8 cellular contexts compared by ENCODE assay signal in genomic region chr19:2475018-2475701, GRCh38. TPM values are rescaled to one million over a fixed set of nuclear protein-coding genes. Genes with fewer than 3 reads are reported as not detected.
DNase-seq lines count a peak whose midpoint lies in the region; ATAC-seq and TF ChIP-seq lines count a peak whose summit lies in the region.

No MANE protein-coding gene starts in this region.

- peaks cover 7% of the 10 kb centered on the region for H3K4me1 ChIP-seq in Panc1 (ENCODE audit: control insufficient read depth, insufficient read depth, low read length)
- H3K4me1 ChIP-seq in osteoblast (ENCODE audit: insufficient read depth, low read length), result peaks cover 20% of the 10 kb centered on the region
- H3K4me1 ChIP-seq in aorta (ENCODE audit: control insufficient read depth in 1 of 2, insufficient read depth in 2 of 2, low read length in 2 of 2), result no peaks in the 10 kb centered on the region

- BruUV-seq in Panc1 (replicated peaks; lab: Mats Ljungman, UMichigan), result no TSS peak

- H3K36me3 ChIP-seq in Panc1 (ENCODE audit: control insufficient read depth, insufficient read depth, low read length), result peaks cover 3% of the 10 kb centered on the region
- H3K36me3 ChIP-seq in osteoblast (ENCODE audit: insufficient read depth, low read length), result peaks cover 16% of the 10 kb centered on the region
- no peaks in the 10 kb centered on the region for H3K36me3 ChIP-seq in aorta (ENCODE audit: control insufficient read depth in 1 of 2, insufficient read depth in 2 of 2, low read length in 1 of 2)

- H3K4me3 ChIP-seq in Panc1 (ENCODE audit: low read depth in 2 of 2, low read length in 2 of 2) (peak overlapping the region; percentile 82 to 94), osteoblast (ENCODE audit: insufficient read depth, low read length) (peak overlapping the region; percentile 100), aorta (ENCODE audit: low read length in 2 of 2) (peak overlapping the region; percentile 42 to 65)

- CTCF ChIA-PET in Panc1 (lab: Charles Lee), result interaction anchor here (1.0 to 1.6 kb wide), 2 partner anchors 104 to 136 kb away, joined by 5 to 6 read pairs; no protein-coding TSS in a partner anchor

- intact Hi-C loops in Panc1 (cut with micrococcal nuclease; ENCODE audit: unreplicated experiment), result loop anchor here (2.0 to 10.0 kb wide), 2 partner anchors 70 to 136 kb away; no protein-coding TSS in a partner anchor
- intact Hi-C loops in aorta (cut with DNase I), result loop anchor here (1.0 to 2.0 kb wide), 3 partner anchors 104 to 136 kb away; no protein-coding TSS in a partner anchor

- DNase-seq in Daoy (ENCODE audit: low read depth) (peak; percentile 83), Panc1 (ENCODE audit: low read depth, low spot score) (no peak), germinal center (ENCODE audit: low spot score) (peak; percentile 69), osteoblast (ENCODE audit: insufficient read length, low spot score, missing footprints) (peak; percentile 89), aorta (peak; percentile 78 to 86)
- peak; percentile 49 for DNase-seq in activated gamma-delta T cell treated with anti-CD3 and anti-CD28 coated beads, Interleukin-2, amount 50 U/mL, for 16 hours (ENCODE audit: low read depth)

- H2AFZ ChIP-seq in osteoblast (ENCODE audit: low read length), result no peak overlapping the region

- peak; percentile 3 for ATAC-seq in HG02623 (IDR thresholded peaks at IDR 0.05; ENCODE audit: unreplicated experiment)
- ATAC-seq in Panc1, result peak; percentile 44
- ATAC-seq in aorta (ENCODE audit: low FRiP score), result peak; percentile 55
- no peak for ATAC-seq in HG03571 (IDR thresholded peaks at IDR 0.05; ENCODE audit: unreplicated experiment)

- peaks cover 28% of the 10 kb centered on the region for H3K79me2 ChIP-seq in osteoblast (ENCODE audit: insufficient read depth, low read length)

- H3K27me3 ChIP-seq in Panc1 (ENCODE audit: control insufficient read depth, insufficient read depth, low read length) (no peaks in the 10 kb centered on the region), osteoblast (ENCODE audit: insufficient read depth, low read length) (no peaks in the 10 kb centered on the region), aorta (ENCODE audit: control insufficient read depth in 1 of 2, insufficient read depth in 2 of 2, low read length in 1 of 2) (no peaks in the 10 kb centered on the region)

- H3K9me3 ChIP-seq in Panc1 (ENCODE audit: control insufficient read depth, insufficient read depth, low read depth, low read length), result no peaks in the 10 kb centered on the region
- H3K9me3 ChIP-seq in osteoblast (ENCODE audit: low read depth, low read length), result no peaks in the 10 kb centered on the region
- H3K9me3 ChIP-seq in aorta (ENCODE audit: control insufficient read depth, low read length), result no peaks in the 10 kb centered on the region

- peak overlapping the region; percentile 75 for H3K27ac ChIP-seq in Panc1 (ENCODE audit: low read length)
- peak overlapping the region; percentile 77 for H3K27ac ChIP-seq in osteoblast (ENCODE audit: low read depth, low read length)
- peak overlapping the region; percentile 62 to 95 for H3K27ac ChIP-seq in aorta (ENCODE audit: low read depth in 1 of 2, low read length in 2 of 2)

- in situ Hi-C loops in Panc1 (cut with HindIII; ENCODE audit: low pct_unique_long_range_greater_than_20kb, low sequenced_read_pairs), result no loop called here

- peaks cover 29% of the 10 kb centered on the region for H4K20me1 ChIP-seq in osteoblast (ENCODE audit: insufficient read depth, low read length)

- H3K4me2 ChIP-seq in osteoblast (ENCODE audit: insufficient read depth, low read length), result peak overlapping the region; percentile 82

- WGBS in aorta, 2 donors, result 0% methylated on average over 45 of the region's 45 CpGs

- no peak for TF ChIP-seq CTCF in Panc1 (IDR thresholded peaks at IDR 0.05)
- TF ChIP-seq CTCF in osteoblast (IDR thresholded peaks at IDR 0.05; ENCODE audit: extremely low read depth, low read depth, low read length), result no peak

- POLR2A ChIA-PET in Panc1 (lab: Charles Lee), result interaction anchor here (1.0 to 1.6 kb wide), 5 partner anchors 65 to 124 kb away, joined by 3 to 11 read pairs (median 5); no protein-coding TSS in a partner anchor

RNA-seq across cellular contexts. Expression of gene GADD45B, which starts 0.8 kb away (rescaled TPM):
- 70.5 and 85.9 TPM in 2 replicates for total RNA-seq in Daoy (2014; rRNA removed; shearing (Covaris generic))
- total RNA-seq in Panc1 (2021; ENCODE audit: unreplicated experiment) (56.2 TPM), osteoblast (41.8 and 46.3 TPM in 2 replicates), aorta (100 to 1,000 TPM in 1 of 2 donors, 10 to 100 TPM in 1; 99.5 to 185 TPM)
- 43.3 TPM for polyA plus RNA-seq in Panc1 (2012; ENCODE audit: insufficient read length)
- 100 to 1,000 TPM; 127 to 262 TPM for polyA plus RNA-seq in aorta

RNA-seq across cellular contexts. Expression of gene LMNB2, which starts 18.4 kb away (rescaled TPM):
- total RNA-seq in Daoy (2014; rRNA removed; shearing (Covaris generic)), result 207 and 209 TPM in 2 replicates
- total RNA-seq in Panc1 (2021; ENCODE audit: unreplicated experiment) (159 TPM), osteoblast (24.2 and 24.6 TPM in 2 replicates), aorta (10 to 100 TPM; 18.0 to 19.7 TPM)
- polyA plus RNA-seq in Panc1 (2012; ENCODE audit: insufficient read length), result 166 TPM
- polyA plus RNA-seq in aorta, result 1 to 10 TPM; 7.1 to 7.4 TPM

RNA-seq across cellular contexts. Expression of gene TIMM13, which starts 47.8 kb away (rescaled TPM):
- total RNA-seq in Daoy (2014; rRNA removed; shearing (Covaris generic)), result 54.0 and 56.3 TPM in 2 replicates
- total RNA-seq in Panc1 (2021; ENCODE audit: unreplicated experiment) (128 TPM), osteoblast (27.7 and 27.9 TPM in 2 replicates), aorta (10 to 100 TPM; 27.8 to 32.7 TPM)
- polyA plus RNA-seq in Panc1 (2012; ENCODE audit: insufficient read length), result 172 TPM
- 10 to 100 TPM; 41.7 to 41.9 TPM for polyA plus RNA-seq in aorta
